In the genomic region with DNA sequence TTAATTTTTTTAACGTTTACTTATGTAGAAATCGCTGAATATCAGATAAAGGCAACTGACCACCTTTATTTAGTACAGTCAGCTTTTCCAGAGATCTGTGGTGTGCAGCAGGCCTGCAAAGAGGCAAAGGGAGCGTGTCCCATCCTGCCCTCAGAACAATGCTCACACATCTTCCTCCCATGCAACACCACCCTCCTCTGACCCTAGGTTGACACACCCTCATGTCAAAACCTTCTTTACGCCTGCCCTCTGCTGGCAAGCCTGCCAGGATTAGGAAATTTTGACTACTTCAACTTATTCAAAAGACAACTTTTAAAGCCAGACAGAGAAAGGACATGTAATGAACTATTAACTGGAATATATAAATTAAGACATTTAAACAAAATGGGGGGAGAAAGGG, we compare ENCODE assay signal across 8 cellular contexts.
A peak's percentile ranks its signal among the peaks of the same experiment; 100 is the strongest.
DNase-seq lines count a peak whose midpoint lies in the region; ATAC-seq and TF ChIP-seq lines count a peak whose summit lies in the region.

No MANE protein-coding gene starts in this region.

- H3K27ac ChIP-seq in CD8-positive, alpha-beta T cell (ENCODE audit: low read depth, low read length), result no peak overlapping the region
- no peak overlapping the region for H3K27ac ChIP-seq in Panc1 (ENCODE audit: low read length)

- TF ChIP-seq CTCF in CD8-positive, alpha-beta T cell (IDR thresholded peaks at IDR 0.05), result peak; percentile 67
- peak; percentile 57 for TF ChIP-seq CTCF in Panc1 (IDR thresholded peaks at IDR 0.05)

- no peak overlapping the region for H3K4me3 Mint-ChIP-seq in CD8-positive, alpha-beta T cell

- H3K9me3 Mint-ChIP-seq in CD8-positive, alpha-beta T cell, result no peaks in the 10 kb centered on the region

- H3K4me3 ChIP-seq in CD8-positive, alpha-beta T cell (ENCODE audit: low read depth, low read length), result no peak overlapping the region
- H3K4me3 ChIP-seq in Panc1 (ENCODE audit: low read depth in 2 of 2, low read length in 2 of 2), result no peak overlapping the region

- peaks cover 12% of the 10 kb centered on the region for H3K36me3 Mint-ChIP-seq in CD8-positive, alpha-beta T cell

- intact Hi-C loops in CD8-positive, alpha-beta T cell (cut with DNase I, micrococcal nuclease), result loop anchor here (1.0 to 10.0 kb wide), 11 partner anchors 19 to 655 kb away; partner anchors contain the start of genes EIF4E3 (in 1 of the 2) and FOXP1 (in 1 of the 2)
- intact Hi-C loops in Panc1 (cut with micrococcal nuclease; ENCODE audit: unreplicated experiment) (no loop called here), head of caudate nucleus (cut with DNase I) (loop anchor here (5.0 to 10.0 kb wide), 3 partner anchors 65 to 513 kb away; partner anchors contain the start of gene FOXP1)

- H3K4me1 Mint-ChIP-seq in CD8-positive, alpha-beta T cell (ENCODE audit: low read depth), result peaks cover 84% of the 10 kb centered on the region

- BruUV-seq in Panc1 (replicated peaks; lab: Mats Ljungman, UMichigan), result no TSS peak

- in situ Hi-C loops in Panc1 (cut with HindIII; ENCODE audit: low pct_unique_long_range_greater_than_20kb, low sequenced_read_pairs), result no loop called here

- no peaks in the 10 kb centered on the region for H3K9me3 ChIP-seq in CD8-positive, alpha-beta T cell (ENCODE audit: low read length)
- H3K9me3 ChIP-seq in Panc1 (ENCODE audit: control insufficient read depth, insufficient read depth, low read depth, low read length), result no peaks in the 10 kb centered on the region

- POLR2A ChIA-PET in CD8-positive, alpha-beta T cell (lab: Charles Lee), result interaction anchor here (0.8 to 1.2 kb wide), 2 partner anchors 61 to 65 kb away, joined by 3 to 5 read pairs; no protein-coding TSS in a partner anchor
- POLR2A ChIA-PET in Panc1 (lab: Charles Lee), result no interaction called here

- no peaks in the 10 kb centered on the region for H3K27me3 Mint-ChIP-seq in CD8-positive, alpha-beta T cell (ENCODE audit: low read depth)

- peaks cover 89% of the 10 kb centered on the region for H3K4me1 ChIP-seq in CD8-positive, alpha-beta T cell (ENCODE audit: insufficient read depth, low read length)
- H3K4me1 ChIP-seq in Panc1 (ENCODE audit: control insufficient read depth, insufficient read depth, low read length), result no peaks in the 10 kb centered on the region

- H3K36me3 ChIP-seq in CD8-positive, alpha-beta T cell (ENCODE audit: insufficient read depth, low read length), result no peaks in the 10 kb centered on the region
- no peaks in the 10 kb centered on the region for H3K36me3 ChIP-seq in Panc1 (ENCODE audit: control insufficient read depth, insufficient read depth, low read length)

- peak; percentile 57 to 81 (median 70) for DNase-seq in CD8-positive, alpha-beta T cell
- DNase-seq in Panc1 (ENCODE audit: low read depth, low spot score) (no peak), head of caudate nucleus (peak; percentile 49 to 91 (median 74)), renal cortical epithelial cell (ENCODE audit: low read depth) (peak; percentile 40)
- DNase-seq in activated effector memory CD4-positive, alpha-beta T cell treated with anti-CD3 and anti-CD28 coated beads, Interleukin-2, amount 50 U/mL, for 16 hours, result peak; percentile 88

- H3K27me3 ChIP-seq in CD8-positive, alpha-beta T cell (ENCODE audit: insufficient read depth, low read length), result no peaks in the 10 kb centered on the region
- no peaks in the 10 kb centered on the region; the same call in 1 of the 2 replicates for H3K27me3 ChIP-seq in Panc1 (ENCODE audit: control insufficient read depth, insufficient read depth, low read length)

- peak; percentile 29 for ATAC-seq in CD8-positive, alpha-beta T cell
- ATAC-seq in HG02678 (IDR thresholded peaks at IDR 0.05; ENCODE audit: unreplicated experiment) (peak; percentile 51), Panc1 (no peak), HG03175 (IDR thresholded peaks at IDR 0.05; ENCODE audit: unreplicated experiment) (no peak), GM19455 (IDR thresholded peaks at IDR 0.05; ENCODE audit: unreplicated experiment) (no peak)

- CTCF ChIA-PET in CD8-positive, alpha-beta T cell (lab: Charles Lee), result interaction anchor here (0.6 to 4.0 kb wide), 14 partner anchors 10 to 442 kb away, joined by 3 to 17 read pairs (median 4); no protein-coding TSS in a partner anchor
- CTCF ChIA-PET in Panc1 (lab: Charles Lee), result no interaction called here

- peak overlapping the region; percentile 91 for H3K27ac Mint-ChIP-seq in CD8-positive, alpha-beta T cell

Comparison
In these comparisons a context has a peak if more than half of its experiments do, and no peak if none do; other contexts are left out.
1. ATAC-seq: peak in CD8-positive, alpha-beta T cell (single experiment) and HG02678 (single experiment); none in Panc1 (single experiment), HG03175 (single experiment) and GM19455 (single experiment).